1 cellular context compared by ENCODE assay signal in the genomic region with DNA sequence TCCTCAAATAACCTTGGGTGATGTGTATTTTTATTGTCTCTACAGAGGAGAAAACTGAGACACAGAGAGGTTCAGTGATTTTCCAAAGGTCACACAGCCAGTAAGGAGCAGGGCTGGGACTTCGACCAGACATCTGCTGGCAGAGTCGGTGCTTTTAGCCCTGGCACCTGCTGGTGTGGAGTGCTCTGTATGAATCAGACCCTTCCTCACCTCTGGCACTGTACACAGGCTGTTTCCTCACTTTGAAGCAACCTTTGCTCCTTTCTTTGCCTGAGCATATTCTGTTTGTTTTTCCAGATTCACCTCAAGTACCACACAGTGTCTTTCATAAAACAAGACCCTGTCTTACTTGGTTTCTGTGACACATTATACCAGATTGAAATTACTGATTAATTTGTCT.
TF ChIP-seq lines count a peak whose summit lies in the region.

No MANE protein-coding gene starts in this region.

TF ChIP-seq in HepG2, 621 proteins besides CTCF, POLR2A, EP300 and RAD21 (continued from another document and continues in another):
- TF ChIP-seq, protein P1, sequence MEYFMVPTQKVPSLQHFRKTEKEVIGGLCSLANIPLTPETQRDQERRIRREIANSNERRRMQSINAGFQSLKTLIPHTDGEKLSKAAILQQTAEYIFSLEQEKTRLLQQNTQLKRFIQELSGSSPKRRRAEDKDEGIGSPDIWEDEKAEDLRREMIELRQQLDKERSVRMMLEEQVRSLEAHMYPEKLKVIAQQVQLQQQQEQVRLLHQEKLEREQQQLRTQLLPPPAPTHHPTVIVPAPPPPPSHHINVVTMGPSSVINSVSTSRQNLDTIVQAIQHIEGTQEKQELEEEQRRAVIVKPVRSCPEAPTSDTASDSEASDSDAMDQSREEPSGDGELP (IDR thresholded peaks at IDR 0.05; ENCODE audit: borderline replicate concordance, low read depth): no peak
- TF ChIP-seq ZNF672 (CRISPR knock-in tag; IDR thresholded peaks at IDR 0.05) (no peak), ZNF354B (CRISPR knock-in tag; IDR thresholded peaks at IDR 0.05) (0 out of 2 replicates have a peak, but pooled peaks have one; percentile 39), MIER2 (CRISPR knock-in tag; IDR thresholded peaks at IDR 0.05) (0 out of 2 replicates have a peak, but pooled peaks have one; percentile 18), HCFC1 (IDR thresholded peaks at IDR 0.05; ENCODE audit: low read depth, low read length) (no peak), ZNF776 (CRISPR knock-in tag; IDR thresholded peaks at IDR 0.05) (no peak), ATAD3A (CRISPR knock-in tag; IDR thresholded peaks at IDR 0.05) (no peak), ZNF780A (CRISPR knock-in tag; IDR thresholded peaks at IDR 0.05) (no peak), AKAP8 (CRISPR knock-in tag; IDR thresholded peaks at IDR 0.05) (no peak), GABPA (IDR thresholded peaks at IDR 0.05; ENCODE audit: low read depth, low read length) (no peak), GABPA (CRISPR knock-in tag; IDR thresholded peaks at IDR 0.05; ENCODE audit: low read depth) (no peak), ZBTB38 (CRISPR knock-in tag; IDR thresholded peaks at IDR 0.05) (no peak), ZNF703 (CRISPR knock-in tag; IDR thresholded peaks at IDR 0.05; ENCODE audit: borderline replicate concordance) (no peak), ONECUT2 (CRISPR knock-in tag; IDR thresholded peaks at IDR 0.05) (no peak), ZFP37 (CRISPR knock-in tag; IDR thresholded peaks at IDR 0.05; ENCODE audit: borderline replicate concordance) (no peak), NCOA2 (CRISPR knock-in tag; IDR thresholded peaks at IDR 0.05) (no peak), LCORL (IDR thresholded peaks at IDR 0.05) (no peak), LCORL (CRISPR knock-in tag; IDR thresholded peaks at IDR 0.05) (no peak), ZNF724P (CRISPR knock-in tag; IDR thresholded peaks at IDR 0.05; ENCODE audit: borderline replicate concordance) (no peak), HDAC1 (CRISPR knock-in tag; IDR thresholded peaks at IDR 0.05) (no peak; the same call in 1 of the 2 replicates), ZNF546 (CRISPR knock-in tag; conservative IDR thresholded peaks at IDR 0.05) (no peak), RFXANK (CRISPR knock-in tag; IDR thresholded peaks at IDR 0.05) (no peak), HOXA5 (CRISPR knock-in tag; IDR thresholded peaks at IDR 0.05) (no peak), MTF2 (CRISPR knock-in tag; IDR thresholded peaks at IDR 0.05; ENCODE audit: borderline replicate concordance) (no peak), CCAR2 (optimal IDR thresholded peaks at IDR 0.05; ENCODE audit: low read depth, low read length) (no peak), ZNF264 (CRISPR knock-in tag; IDR thresholded peaks at IDR 0.05) (no peak), ZNF629 (CRISPR knock-in tag; conservative IDR thresholded peaks at IDR 0.05) (no peak), ZNF616 (CRISPR knock-in tag; IDR thresholded peaks at IDR 0.05; ENCODE audit: low read depth) (no peak), ZNF709 (CRISPR knock-in tag; IDR thresholded peaks at IDR 0.05) (no peak), SIN3A (IDR thresholded peaks at IDR 0.05; ENCODE audit: borderline replicate concordance, low read depth, low read length) (no peak), NR3C1 (CRISPR knock-in tag; IDR thresholded peaks at IDR 0.05) (no peak), SAP130 (CRISPR knock-in tag; IDR thresholded peaks at IDR 0.05; ENCODE audit: low read depth) (peak; percentile 42; the same call in 1 of the 2 replicates), ZNF124 (CRISPR knock-in tag; IDR thresholded peaks at IDR 0.05) (no peak), CBX2 (IDR thresholded peaks at IDR 0.05; ENCODE audit: low read depth, low read length) (no peak), CBX2 (CRISPR knock-in tag; IDR thresholded peaks at IDR 0.05; ENCODE audit: low read depth) (0 out of 2 replicates have a peak, but pooled peaks have one; percentile 60), ZNF205 (CRISPR knock-in tag; IDR thresholded peaks at IDR 0.05) (peak; percentile 75; the same call in 1 of the 2 replicates), CEBPG (CRISPR knock-in tag; IDR thresholded peaks at IDR 0.05) (peak; percentile 62), PITX1 (CRISPR knock-in tag; IDR thresholded peaks at IDR 0.05) (no peak), SIX1 (CRISPR knock-in tag; IDR thresholded peaks at IDR 0.05; ENCODE audit: borderline replicate concordance) (no peak), RFX5 (IDR thresholded peaks at IDR 0.05; ENCODE audit: low read depth, low read length) (no peak), PAF1 (CRISPR knock-in tag; IDR thresholded peaks at IDR 0.05) (no peak), PRPF4 (IDR thresholded peaks at IDR 0.05; ENCODE audit: low read depth, low read length, poor library complexity, severe bottlenecking) (no peak)
- TF ChIP-seq, protein P2, sequence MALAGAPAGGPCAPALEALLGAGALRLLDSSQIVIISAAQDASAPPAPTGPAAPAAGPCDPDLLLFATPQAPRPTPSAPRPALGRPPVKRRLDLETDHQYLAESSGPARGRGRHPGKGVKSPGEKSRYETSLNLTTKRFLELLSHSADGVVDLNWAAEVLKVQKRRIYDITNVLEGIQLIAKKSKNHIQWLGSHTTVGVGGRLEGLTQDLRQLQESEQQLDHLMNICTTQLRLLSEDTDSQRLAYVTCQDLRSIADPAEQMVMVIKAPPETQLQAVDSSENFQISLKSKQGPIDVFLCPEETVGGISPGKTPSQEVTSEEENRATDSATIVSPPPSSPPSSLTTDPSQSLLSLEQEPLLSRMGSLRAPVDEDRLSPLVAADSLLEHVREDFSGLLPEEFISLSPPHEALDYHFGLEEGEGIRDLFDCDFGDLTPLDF (CRISPR knock-in tag; IDR thresholded peaks at IDR 0.05): no peak
- TF ChIP-seq, protein P3, sequence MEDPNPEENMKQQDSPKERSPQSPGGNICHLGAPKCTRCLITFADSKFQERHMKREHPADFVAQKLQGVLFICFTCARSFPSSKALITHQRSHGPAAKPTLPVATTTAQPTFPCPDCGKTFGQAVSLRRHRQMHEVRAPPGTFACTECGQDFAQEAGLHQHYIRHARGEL (CRISPR knock-in tag; IDR thresholded peaks at IDR 0.05): no peak
- TF ChIP-seq, protein P4, sequence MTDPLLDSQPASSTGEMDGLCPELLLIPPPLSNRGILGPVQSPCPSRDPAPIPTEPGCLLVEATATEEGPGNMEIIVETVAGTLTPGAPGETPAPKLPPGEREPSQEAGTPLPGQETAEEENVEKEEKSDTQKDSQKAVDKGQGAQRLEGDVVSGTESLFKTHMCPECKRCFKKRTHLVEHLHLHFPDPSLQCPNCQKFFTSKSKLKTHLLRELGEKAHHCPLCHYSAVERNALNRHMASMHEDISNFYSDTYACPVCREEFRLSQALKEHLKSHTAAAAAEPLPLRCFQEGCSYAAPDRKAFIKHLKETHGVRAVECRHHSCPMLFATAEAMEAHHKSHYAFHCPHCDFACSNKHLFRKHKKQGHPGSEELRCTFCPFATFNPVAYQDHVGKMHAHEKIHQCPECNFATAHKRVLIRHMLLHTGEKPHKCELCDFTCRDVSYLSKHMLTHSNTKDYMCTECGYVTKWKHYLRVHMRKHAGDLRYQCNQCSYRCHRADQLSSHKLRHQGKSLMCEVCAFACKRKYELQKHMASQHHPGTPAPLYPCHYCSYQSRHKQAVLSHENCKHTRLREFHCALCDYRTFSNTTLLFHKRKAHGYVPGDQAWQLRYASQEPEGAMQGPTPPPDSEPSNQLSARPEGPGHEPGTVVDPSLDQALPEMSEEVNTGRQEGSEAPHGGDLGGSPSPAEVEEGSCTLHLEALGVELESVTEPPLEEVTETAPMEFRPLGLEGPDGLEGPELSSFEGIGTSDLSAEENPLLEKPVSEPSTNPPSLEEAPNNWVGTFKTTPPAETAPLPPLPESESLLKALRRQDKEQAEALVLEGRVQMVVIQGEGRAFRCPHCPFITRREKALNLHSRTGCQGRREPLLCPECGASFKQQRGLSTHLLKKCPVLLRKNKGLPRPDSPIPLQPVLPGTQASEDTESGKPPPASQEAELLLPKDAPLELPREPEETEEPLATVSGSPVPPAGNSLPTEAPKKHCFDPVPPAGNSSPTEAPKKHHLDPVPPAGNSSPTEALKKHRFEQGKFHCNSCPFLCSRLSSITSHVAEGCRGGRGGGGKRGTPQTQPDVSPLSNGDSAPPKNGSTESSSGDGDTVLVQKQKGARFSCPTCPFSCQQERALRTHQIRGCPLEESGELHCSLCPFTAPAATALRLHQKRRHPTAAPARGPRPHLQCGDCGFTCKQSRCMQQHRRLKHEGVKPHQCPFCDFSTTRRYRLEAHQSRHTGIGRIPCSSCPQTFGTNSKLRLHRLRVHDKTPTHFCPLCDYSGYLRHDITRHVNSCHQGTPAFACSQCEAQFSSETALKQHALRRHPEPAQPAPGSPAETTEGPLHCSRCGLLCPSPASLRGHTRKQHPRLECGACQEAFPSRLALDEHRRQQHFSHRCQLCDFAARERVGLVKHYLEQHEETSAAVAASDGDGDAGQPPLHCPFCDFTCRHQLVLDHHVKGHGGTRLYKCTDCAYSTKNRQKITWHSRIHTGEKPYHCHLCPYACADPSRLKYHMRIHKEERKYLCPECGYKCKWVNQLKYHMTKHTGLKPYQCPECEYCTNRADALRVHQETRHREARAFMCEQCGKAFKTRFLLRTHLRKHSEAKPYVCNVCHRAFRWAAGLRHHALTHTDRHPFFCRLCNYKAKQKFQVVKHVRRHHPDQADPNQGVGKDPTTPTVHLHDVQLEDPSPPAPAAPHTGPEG (CRISPR knock-in tag; IDR thresholded peaks at IDR 0.05): no peak
- TF ChIP-seq, protein P5, sequence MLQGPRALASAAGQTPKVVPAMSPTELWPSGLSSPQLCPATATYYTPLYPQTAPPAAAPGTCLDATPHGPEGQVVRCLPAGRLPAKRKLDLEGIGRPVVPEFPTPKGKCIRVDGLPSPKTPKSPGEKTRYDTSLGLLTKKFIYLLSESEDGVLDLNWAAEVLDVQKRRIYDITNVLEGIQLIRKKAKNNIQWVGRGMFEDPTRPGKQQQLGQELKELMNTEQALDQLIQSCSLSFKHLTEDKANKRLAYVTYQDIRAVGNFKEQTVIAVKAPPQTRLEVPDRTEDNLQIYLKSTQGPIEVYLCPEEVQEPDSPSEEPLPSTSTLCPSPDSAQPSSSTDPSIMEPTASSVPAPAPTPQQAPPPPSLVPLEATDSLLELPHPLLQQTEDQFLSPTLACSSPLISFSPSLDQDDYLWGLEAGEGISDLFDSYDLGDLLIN (CRISPR knock-in tag; IDR thresholded peaks at IDR 0.05; ENCODE audit: borderline replicate concordance): no peak
- TF ChIP-seq, protein P6, sequence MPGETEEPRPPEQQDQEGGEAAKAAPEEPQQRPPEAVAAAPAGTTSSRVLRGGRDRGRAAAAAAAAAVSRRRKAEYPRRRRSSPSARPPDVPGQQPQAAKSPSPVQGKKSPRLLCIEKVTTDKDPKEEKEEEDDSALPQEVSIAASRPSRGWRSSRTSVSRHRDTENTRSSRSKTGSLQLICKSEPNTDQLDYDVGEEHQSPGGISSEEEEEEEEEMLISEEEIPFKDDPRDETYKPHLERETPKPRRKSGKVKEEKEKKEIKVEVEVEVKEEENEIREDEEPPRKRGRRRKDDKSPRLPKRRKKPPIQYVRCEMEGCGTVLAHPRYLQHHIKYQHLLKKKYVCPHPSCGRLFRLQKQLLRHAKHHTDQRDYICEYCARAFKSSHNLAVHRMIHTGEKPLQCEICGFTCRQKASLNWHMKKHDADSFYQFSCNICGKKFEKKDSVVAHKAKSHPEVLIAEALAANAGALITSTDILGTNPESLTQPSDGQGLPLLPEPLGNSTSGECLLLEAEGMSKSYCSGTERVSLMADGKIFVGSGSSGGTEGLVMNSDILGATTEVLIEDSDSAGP (CRISPR knock-in tag; IDR thresholded peaks at IDR 0.05; ENCODE audit: borderline replicate concordance): no peak
- TF ChIP-seq, protein P7, sequence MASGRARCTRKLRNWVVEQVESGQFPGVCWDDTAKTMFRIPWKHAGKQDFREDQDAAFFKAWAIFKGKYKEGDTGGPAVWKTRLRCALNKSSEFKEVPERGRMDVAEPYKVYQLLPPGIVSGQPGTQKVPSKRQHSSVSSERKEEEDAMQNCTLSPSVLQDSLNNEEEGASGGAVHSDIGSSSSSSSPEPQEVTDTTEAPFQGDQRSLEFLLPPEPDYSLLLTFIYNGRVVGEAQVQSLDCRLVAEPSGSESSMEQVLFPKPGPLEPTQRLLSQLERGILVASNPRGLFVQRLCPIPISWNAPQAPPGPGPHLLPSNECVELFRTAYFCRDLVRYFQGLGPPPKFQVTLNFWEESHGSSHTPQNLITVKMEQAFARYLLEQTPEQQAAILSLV (CRISPR knock-in tag; IDR thresholded peaks at IDR 0.05; ENCODE audit: borderline replicate concordance): no peak
- TF ChIP-seq, protein P8, sequence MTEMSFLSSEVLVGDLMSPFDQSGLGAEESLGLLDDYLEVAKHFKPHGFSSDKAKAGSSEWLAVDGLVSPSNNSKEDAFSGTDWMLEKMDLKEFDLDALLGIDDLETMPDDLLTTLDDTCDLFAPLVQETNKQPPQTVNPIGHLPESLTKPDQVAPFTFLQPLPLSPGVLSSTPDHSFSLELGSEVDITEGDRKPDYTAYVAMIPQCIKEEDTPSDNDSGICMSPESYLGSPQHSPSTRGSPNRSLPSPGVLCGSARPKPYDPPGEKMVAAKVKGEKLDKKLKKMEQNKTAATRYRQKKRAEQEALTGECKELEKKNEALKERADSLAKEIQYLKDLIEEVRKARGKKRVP (CRISPR knock-in tag; IDR thresholded peaks at IDR 0.05): no peak
- TF ChIP-seq, protein P9, sequence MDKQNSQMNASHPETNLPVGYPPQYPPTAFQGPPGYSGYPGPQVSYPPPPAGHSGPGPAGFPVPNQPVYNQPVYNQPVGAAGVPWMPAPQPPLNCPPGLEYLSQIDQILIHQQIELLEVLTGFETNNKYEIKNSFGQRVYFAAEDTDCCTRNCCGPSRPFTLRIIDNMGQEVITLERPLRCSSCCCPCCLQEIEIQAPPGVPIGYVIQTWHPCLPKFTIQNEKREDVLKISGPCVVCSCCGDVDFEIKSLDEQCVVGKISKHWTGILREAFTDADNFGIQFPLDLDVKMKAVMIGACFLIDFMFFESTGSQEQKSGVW (CRISPR knock-in tag; IDR thresholded peaks at IDR 0.05; ENCODE audit: borderline replicate concordance): no peak
- TF ChIP-seq, protein P10, sequence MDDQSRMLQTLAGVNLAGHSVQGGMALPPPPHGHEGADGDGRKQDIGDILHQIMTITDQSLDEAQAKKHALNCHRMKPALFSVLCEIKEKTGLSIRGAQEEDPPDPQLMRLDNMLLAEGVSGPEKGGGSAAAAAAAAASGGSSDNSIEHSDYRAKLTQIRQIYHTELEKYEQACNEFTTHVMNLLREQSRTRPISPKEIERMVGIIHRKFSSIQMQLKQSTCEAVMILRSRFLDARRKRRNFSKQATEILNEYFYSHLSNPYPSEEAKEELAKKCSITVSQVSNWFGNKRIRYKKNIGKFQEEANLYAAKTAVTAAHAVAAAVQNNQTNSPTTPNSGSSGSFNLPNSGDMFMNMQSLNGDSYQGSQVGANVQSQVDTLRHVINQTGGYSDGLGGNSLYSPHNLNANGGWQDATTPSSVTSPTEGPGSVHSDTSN (CRISPR knock-in tag; IDR thresholded peaks at IDR 0.05; ENCODE audit: borderline replicate concordance): no peak
- TF ChIP-seq, protein P11, sequence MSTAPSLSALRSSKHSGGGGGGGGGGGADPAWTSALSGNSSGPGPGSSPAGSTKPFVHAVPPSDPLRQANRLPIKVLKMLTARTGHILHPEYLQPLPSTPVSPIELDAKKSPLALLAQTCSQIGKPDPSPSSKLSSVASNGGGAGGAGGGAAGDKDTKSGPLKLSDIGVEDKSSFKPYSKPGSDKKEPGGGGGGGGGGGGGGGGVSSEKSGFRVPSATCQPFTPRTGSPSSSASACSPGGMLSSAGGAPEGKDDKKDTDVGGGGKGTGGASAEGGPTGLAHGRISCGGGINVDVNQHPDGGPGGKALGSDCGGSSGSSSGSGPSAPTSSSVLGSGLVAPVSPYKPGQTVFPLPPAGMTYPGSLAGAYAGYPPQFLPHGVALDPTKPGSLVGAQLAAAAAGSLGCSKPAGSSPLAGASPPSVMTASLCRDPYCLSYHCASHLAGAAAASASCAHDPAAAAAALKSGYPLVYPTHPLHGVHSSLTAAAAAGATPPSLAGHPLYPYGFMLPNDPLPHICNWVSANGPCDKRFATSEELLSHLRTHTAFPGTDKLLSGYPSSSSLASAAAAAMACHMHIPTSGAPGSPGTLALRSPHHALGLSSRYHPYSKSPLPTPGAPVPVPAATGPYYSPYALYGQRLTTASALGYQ (CRISPR knock-in tag; IDR thresholded peaks at IDR 0.05): no peak
